25 cellular contexts compared by ENCODE assay signal in genomic region chr2:121598087-121598486, GRCh38. TPM values are rescaled to one million over a fixed set of nuclear protein-coding genes. Genes with fewer than 3 reads are reported as not detected.
DNase-seq lines count a peak whose midpoint lies in the region; ATAC-seq, FAIRE-seq and TF ChIP-seq lines count a peak whose summit lies in the region.
"Had no signal": no experiment of that assay in that cellular context is flagged by ENCODE, and none has a peak within 500 bp of the region (broad histone marks: within the 10 kb centered on the region; RNA-seq: fewer than 3 reads in every experiment).

No MANE protein-coding gene starts in this region.

- no peak overlapping the region for H3K4me2 ChIP-seq in mammary epithelial cell (ENCODE audit: insufficient read depth, low read depth, low read length)
- H3K4me2 ChIP-seq in K562 (ENCODE audit: insufficient read depth, low read length): peak overlapping the region; percentile 85; the same call in 1 of the 2 replicates
- H3K4me2 ChIP-seq in mesenchymal stem cell (ENCODE audit: low read length, poor library complexity, severe bottlenecking): no peak overlapping the region

- H2BK5ac ChIP-seq in mesenchymal stem cell (ENCODE audit: low read depth, low read length, poor library complexity, severe bottlenecking): no peak overlapping the region

- H3K4me3 Mint-ChIP-seq in MCF 10A (ENCODE audit: unreplicated experiment): no peak overlapping the region
- H3K4me3 Mint-ChIP-seq in naive thymus-derived CD8-positive, alpha-beta T cell: no peak overlapping the region
- H3K4me3 Mint-ChIP-seq in T-helper 2 cell treated with Interferon-gamma antibody and Interleukin-4, amounts not matched to agents 5 μg/mL and 100 μg/mL, for 36 hours: no peak overlapping the region
- H3K4me3 Mint-ChIP-seq: activated CD4-positive, alpha-beta memory T cell treated with anti-CD3 and anti-CD28 coated beads, Interleukin-2, amount 10 ng/mL, durations not matched to agents 7 days and 5 days; activated T-cell treated with anti-CD3 and anti-CD28 coated beads, Interleukin-2, amount 50 U/mL, for 4 hours; effector memory CD8-positive, alpha-beta T cell; mesothelial cell of epicardium; nephron progenitor cell had no signal

- peak; percentile 7 for DNase-seq in MCF 10A (ENCODE audit: unreplicated experiment)
- no peak for DNase-seq in mammary epithelial cell
- DNase-seq in K562 (ENCODE audit: extremely low read depth in 1 of 4, low spot score in 3 of 4): no peak
- DNase-seq in naive thymus-derived CD8-positive, alpha-beta T cell: no peak
- no peak for DNase-seq in mesenchymal stem cell
- DNase-seq in T-helper 2 cell treated with Interferon-gamma antibody and Interleukin-4, amounts not matched to agents 5 μg/mL and 100 μg/mL, for 36 hours (ENCODE audit: low spot score): no peak
- DNase-seq: activated CD4-positive, alpha-beta memory T cell treated with anti-CD3 and anti-CD28 coated beads, Interleukin-2, amount 10 ng/mL, durations not matched to agents 7 days and 5 days; activated T-cell treated with anti-CD3 and anti-CD28 coated beads, Interleukin-2, amount 50 U/mL, for 4 hours; C1 segment of cervical spinal cord; effector memory CD8-positive, alpha-beta T cell; GF-D8; NCI-H1694; nephron progenitor cell; posterior cingulate gyrus; T-helper 2 cell; WERI-Rb-1 had no signal

- no peaks in the 10 kb centered on the region for H3K27me3 Mint-ChIP-seq in MCF 10A (ENCODE audit: insufficient read depth, unreplicated experiment)
- H3K27me3 Mint-ChIP-seq in naive thymus-derived CD8-positive, alpha-beta T cell: no peaks in the 10 kb centered on the region
- H3K27me3 Mint-ChIP-seq in T-helper 2 cell treated with Interferon-gamma antibody and Interleukin-4, amounts not matched to agents 5 μg/mL and 100 μg/mL, for 36 hours (ENCODE audit: low read depth): no peaks in the 10 kb centered on the region
- H3K27me3 Mint-ChIP-seq: activated CD4-positive, alpha-beta memory T cell treated with anti-CD3 and anti-CD28 coated beads, Interleukin-2, amount 10 ng/mL, durations not matched to agents 7 days and 5 days; effector memory CD8-positive, alpha-beta T cell had no signal

- no peaks in the 10 kb centered on the region for H3K9me3 Mint-ChIP-seq in MCF 10A (ENCODE audit: unreplicated experiment)
- no peaks in the 10 kb centered on the region for H3K9me3 Mint-ChIP-seq in naive thymus-derived CD8-positive, alpha-beta T cell
- H3K9me3 Mint-ChIP-seq in T-helper 2 cell treated with Interferon-gamma antibody and Interleukin-4, amounts not matched to agents 5 μg/mL and 100 μg/mL, for 36 hours: no peaks in the 10 kb centered on the region
- H3K9me3 Mint-ChIP-seq: activated CD4-positive, alpha-beta memory T cell treated with anti-CD3 and anti-CD28 coated beads, Interleukin-2, amount 10 ng/mL, durations not matched to agents 7 days and 5 days; activated naive CD4-positive, alpha-beta T cell treated with anti-CD3 and anti-CD28 coated beads, Interleukin-2, amount 50 U/mL, for 72 hours; activated T-cell treated with anti-CD3 and anti-CD28 coated beads, Interleukin-2, amount 50 U/mL, for 4 hours; effector memory CD8-positive, alpha-beta T cell; nephron progenitor cell had no signal

- H3K79me2 ChIP-seq in mammary epithelial cell (ENCODE audit: insufficient read depth, low read length) (peaks cover 88% of the 10 kb centered on the region), K562 (ENCODE audit: control insufficient read depth, insufficient read depth, low read length) (peaks cover 57% of the 10 kb centered on the region)

- H3K9me1 ChIP-seq in K562 (ENCODE audit: control insufficient read depth, insufficient read depth, low read length): no peaks in the 10 kb centered on the region

- H3K79me1 ChIP-seq in mesenchymal stem cell (replicated peaks; ENCODE audit: low read length, poor library complexity, severe bottlenecking): peaks cover 10% of the 10 kb centered on the region

- no peaks in the 10 kb centered on the region for H3K9me3 ChIP-seq in mammary epithelial cell (replicated peaks; ENCODE audit: insufficient read depth, low read length)
- H3K9me3 ChIP-seq in K562 (replicated peaks; ENCODE audit: control insufficient read depth, insufficient read depth, low read depth, low read length): no peaks in the 10 kb centered on the region
- H3K9me3 ChIP-seq in mesenchymal stem cell (ENCODE audit: control insufficient read depth, low read length): no peaks in the 10 kb centered on the region
- H3K9me3 ChIP-seq: ascending aorta, HAP-1, suprapubic skin, vagina had no signal

- H3K4ac ChIP-seq in mesenchymal stem cell (ENCODE audit: low read depth in 1 of 2, low read length in 2 of 2): no peak overlapping the region

- WGBS in mammary epithelial cell (ENCODE audit: low coverage, missing lambda C conversion rate): 64% methylated on average over 2 of the region's 2 CpGs
- 63% methylated on average over 2 of the region's 2 CpGs for WGBS in K562 (ENCODE audit: insufficient coverage, low coverage, missing lambda C conversion rate)
- WGBS in mesenchymal stem cell: 100% methylated on average over 1 of the region's 2 CpGs

- H3K27ac Mint-ChIP-seq in MCF 10A (ENCODE audit: low read depth, unreplicated experiment): no peak overlapping the region
- peak overlapping the region in 4 of 10 donors; percentile 8 to 80 (median 42) for H3K27ac Mint-ChIP-seq in naive thymus-derived CD8-positive, alpha-beta T cell
- no peak overlapping the region for H3K27ac Mint-ChIP-seq in T-helper 2 cell treated with Interferon-gamma antibody and Interleukin-4, amounts not matched to agents 5 μg/mL and 100 μg/mL, for 36 hours
- H3K27ac Mint-ChIP-seq: activated CD4-positive, alpha-beta memory T cell treated with anti-CD3 and anti-CD28 coated beads, Interleukin-2, amount 10 ng/mL, durations not matched to agents 7 days and 5 days; activated naive CD4-positive, alpha-beta T cell treated with anti-CD3 and anti-CD28 coated beads, Interleukin-2, amount 50 U/mL, for 72 hours; effector memory CD8-positive, alpha-beta T cell; mesothelial cell of epicardium; nephron progenitor cell had no signal

- TF ChIP-seq RAD21 in K562 (CRISPR knock-in tag; conservative IDR thresholded peaks at IDR 0.05 in 1 of 2, IDR thresholded peaks at IDR 0.05 in 1 of 2): no peak

- no peak overlapping the region for H4K91ac ChIP-seq in mesenchymal stem cell (ENCODE audit: low read length)

- H3K36me3 ChIP-seq in mammary epithelial cell (ENCODE audit: insufficient read depth, low read length) (no peaks in the 10 kb centered on the region), K562 (ENCODE audit: control insufficient read depth, insufficient read depth, low read length) (peaks cover 4% of the 10 kb centered on the region; the same call in 1 of the 3 replicates), mesenchymal stem cell (ENCODE audit: control insufficient read depth in 1 of 2, insufficient read depth in 2 of 2, low read depth in 1 of 2, low read length in 2 of 2) (peaks cover 0 to 7% of the 10 kb centered on the region in 2 experiments)
- H3K36me3 ChIP-seq: ascending aorta, suprapubic skin, vagina had no signal

- TF ChIP-seq CTCF in MCF 10A (IDR thresholded peaks at IDR 0.05; ENCODE audit: unreplicated experiment) (no peak), mammary epithelial cell (conservative IDR thresholded peaks at IDR 0.05 in 1 of 2, IDR thresholded peaks at IDR 0.05 in 1 of 2; ENCODE audit: extremely low read depth in 1 of 2, insufficient read depth in 1 of 2, low read depth in 1 of 2, low read length in 2 of 2) (no peak), K562 (IDR thresholded peaks at IDR 0.05 in 2 of 3, conservative IDR thresholded peaks at IDR 0.05 in 1 of 3; ENCODE audit: insufficient read depth in 2 of 3, low read depth in 1 of 3, low read length in 3 of 3) (no peak)

- no peak overlapping the region for H2BK120ac ChIP-seq in mesenchymal stem cell (ENCODE audit: low read depth, low read length)

- peaks cover 18% of the 10 kb centered on the region for H3K4me1 ChIP-seq in mammary epithelial cell (ENCODE audit: insufficient read depth, low read length)
- H3K4me1 ChIP-seq in K562 (replicated peaks in 1 of 2; ENCODE audit: control insufficient read depth in 2 of 2, insufficient read depth in 2 of 2, low read length in 2 of 2): peaks cover 0 to 35% of the 10 kb centered on the region in 2 experiments; a peak in 4 of 5 replicates
- peaks cover 3% of the 10 kb centered on the region for H3K4me1 ChIP-seq in mesenchymal stem cell (ENCODE audit: control insufficient read depth, insufficient read depth, low read depth, low read length)

- POLR2A ChIA-PET in MCF 10A (lab: Yijun Ruan, JAX) (interaction anchor here (0.7 kb wide), 1 partner anchor 17 kb away, joined by 6 read pairs; no protein-coding TSS in a partner anchor), K562 (lab: Yijun Ruan, JAX) (no interaction called here)
- POLR2A ChIA-PET in naive thymus-derived CD8-positive, alpha-beta T cell (lab: Charles Lee): no interaction called here

- H3K9ac ChIP-seq in mammary epithelial cell (ENCODE audit: insufficient read depth, low read length): no peak overlapping the region
- no peak overlapping the region for H3K9ac ChIP-seq in K562 (ENCODE audit: insufficient read depth in 1 of 2, low read depth in 2 of 2, low read length in 2 of 2)
- H3K9ac ChIP-seq in mesenchymal stem cell (ENCODE audit: low read length): no peak overlapping the region

- H3K36me3 Mint-ChIP-seq in MCF 10A (ENCODE audit: insufficient read depth, unreplicated experiment): peaks cover 31% of the 10 kb centered on the region
- peaks cover 0 to 22% (median 4%) of the 10 kb centered on the region in 3 donors for H3K36me3 Mint-ChIP-seq in naive thymus-derived CD8-positive, alpha-beta T cell
- peaks cover 7% of the 10 kb centered on the region for H3K36me3 Mint-ChIP-seq in T-helper 2 cell treated with Interferon-gamma antibody and Interleukin-4, amounts not matched to agents 5 μg/mL and 100 μg/mL, for 36 hours (ENCODE audit: low read depth)

- BruUV-seq in MCF 10A (replicated peaks; lab: Mats Ljungman, UMichigan) (no TSS peak), mammary epithelial cell (replicated peaks; lab: Mats Ljungman, UMichigan) (no TSS peak), K562 (replicated peaks; lab: Mats Ljungman, UMichigan) (no TSS peak)

- TF ChIP-seq POLR2A in K562 (conservative IDR thresholded peaks at IDR 0.05): no peak

- in situ Hi-C loops in mammary epithelial cell (cut with MboI; ENCODE audit: low sequenced_read_pairs in 2 of 2) (no loop called here), K562 (cut with MboI) (loop anchor here (5.0 kb wide), 1 partner anchor 54 kb away; no protein-coding TSS in a partner anchor)

- ATAC-seq in HG02938 (IDR thresholded peaks at IDR 0.05; ENCODE audit: unreplicated experiment): peak; percentile 27
- no peak for ATAC-seq in K562
- ATAC-seq in naive thymus-derived CD8-positive, alpha-beta T cell: no peak
- no peak for ATAC-seq in GM18867 (IDR thresholded peaks at IDR 0.05; ENCODE audit: unreplicated experiment)
- ATAC-seq: activated T-cell treated with anti-CD3 and anti-CD28 coated beads, Interleukin-2, amount 50 U/mL, for 4 hours; effector memory CD8-positive, alpha-beta T cell; Panc1 had no signal

- H4K8ac ChIP-seq in mesenchymal stem cell (ENCODE audit: low read length): no peak overlapping the region

- H4K20me1 ChIP-seq in mammary epithelial cell (ENCODE audit: insufficient read depth, low read length) (no peaks in the 10 kb centered on the region), K562 (replicated peaks; ENCODE audit: control insufficient read depth, insufficient read depth, low read length) (no peaks in the 10 kb centered on the region)

- H2BK15ac ChIP-seq in mesenchymal stem cell (ENCODE audit: low read depth, poor library complexity, severe bottlenecking): no peak overlapping the region

- H3K14ac ChIP-seq in mesenchymal stem cell (ENCODE audit: low read length in 2 of 2): no peak overlapping the region

- no peak for FAIRE-seq in K562 (lab: Jason Lieb, UNC)

- intact Hi-C loops in MCF 10A (cut with micrococcal nuclease): loop anchor here (5.0 kb wide), 1 partner anchor 49 kb away; the partner anchor contains the start of gene CLASP1
- intact Hi-C loops in mammary epithelial cell (cut with micrococcal nuclease): loop anchor here (5.0 kb wide), 2 partner anchors 66 to 196 kb away; partner anchors contain the start of gene RNU4ATAC
- intact Hi-C loops in K562 (cut with micrococcal nuclease): loop anchor here (5.0 kb wide), 2 partner anchors 99 to 119 kb away; no protein-coding TSS in a partner anchor

- no peak overlapping the region for H2AFZ ChIP-seq in mammary epithelial cell (ENCODE audit: low read depth, low read length)
- H2AFZ ChIP-seq in K562 (ENCODE audit: low read depth, low read length): no peak overlapping the region
- no peak overlapping the region for H2AFZ ChIP-seq in mesenchymal stem cell (ENCODE audit: low read depth, low read length)

- dilution Hi-C loops in mammary epithelial cell (cut with HindIII; ENCODE audit: low sequenced_read_pairs): no loop called here

- H3K27ac ChIP-seq in mammary epithelial cell (ENCODE audit: insufficient read depth, low read depth, low read length): no peak overlapping the region
- H3K27ac ChIP-seq in K562 (ENCODE audit: extremely low read depth, low read depth, low read length): no peak overlapping the region; the same call in 2 of the 3 replicates
- H3K27ac ChIP-seq in mesenchymal stem cell (ENCODE audit: low read length, poor library complexity, severe bottlenecking): no peak overlapping the region
- H3K27ac ChIP-seq: ascending aorta, suprapubic skin, vagina, WERI-Rb-1 had no signal

- H3K23ac ChIP-seq in mesenchymal stem cell (ENCODE audit: low read length in 2 of 2): no peak overlapping the region

- H3K4me3 ChIP-seq in mammary epithelial cell (replicated peaks in 1 of 3; ENCODE audit: insufficient read depth in 1 of 3, low read depth in 2 of 3, low read length in 3 of 3) (no peak overlapping the region), K562 (no peak overlapping the region), mesenchymal stem cell (ENCODE audit: insufficient read depth in 1 of 2, low read depth in 1 of 2, low read length in 2 of 2) (no peak overlapping the region)
- H3K4me3 ChIP-seq: ascending aorta, HAP-1, suprapubic skin, vagina had no signal

- H2BK12ac ChIP-seq in mesenchymal stem cell (ENCODE audit: low read length in 2 of 2): no peak overlapping the region

- H3K27me3 ChIP-seq in mammary epithelial cell (ENCODE audit: insufficient read depth, low read length) (no peaks in the 10 kb centered on the region), K562 (ENCODE audit: control insufficient read depth in 2 of 2, insufficient read depth in 2 of 2, low read length in 2 of 2) (no peaks in the 10 kb centered on the region), mesenchymal stem cell (ENCODE audit: control insufficient read depth in 1 of 2, insufficient read depth in 1 of 2, low read length in 2 of 2) (no peaks in the 10 kb centered on the region)
- H3K27me3 ChIP-seq: ascending aorta, suprapubic skin, vagina had no signal

- no peak for TF ChIP-seq EP300 in K562 (IDR thresholded peaks at IDR 0.05; ENCODE audit: low read length)

- peaks cover 23% of the 10 kb centered on the region for H3K4me1 Mint-ChIP-seq in MCF 10A (ENCODE audit: insufficient read depth, unreplicated experiment)
- peaks cover 30 to 68% (median 65%) of the 10 kb centered on the region in 4 donors for H3K4me1 Mint-ChIP-seq in naive thymus-derived CD8-positive, alpha-beta T cell
- H3K4me1 Mint-ChIP-seq in T-helper 2 cell treated with Interferon-gamma antibody and Interleukin-4, amounts not matched to agents 5 μg/mL and 100 μg/mL, for 36 hours (ENCODE audit: low read depth): peaks cover 33% of the 10 kb centered on the region

- H2AK5ac ChIP-seq in mesenchymal stem cell (ENCODE audit: low read length, severe bottlenecking): no peak overlapping the region

- CTCF ChIA-PET in MCF 10A (lab: Yijun Ruan, JAX) (interaction anchor here (0.6 to 1.3 kb wide), 4 partner anchors 17 to 123 kb away, joined by 3 to 4 read pairs (median 3); no protein-coding TSS in a partner anchor), mammary epithelial cell (lab: Charles Lee; ENCODE audit: low non-redundant PET) (no interaction called here), K562 (lab: Yijun Ruan, JAX; ENCODE audit: low intra/inter-chr PET ratio) (no interaction called here)

- H3K18ac ChIP-seq in mesenchymal stem cell (ENCODE audit: low read depth in 1 of 2, low read length in 2 of 2): no peak overlapping the region

RNA-seq across cellular contexts. Expression of gene CLASP1, which starts 51.2 kb away (rescaled TPM):
- total RNA-seq in MCF 10A (2022): 76.5 and 81.9 TPM in 2 replicates
- total RNA-seq in mammary epithelial cell: 100 to 1,000 TPM; 112 to 248 TPM
- 9.7 TPM for polyA plus RNA-seq in mammary epithelial cell
- polyA minus RNA-seq in mammary epithelial cell: 161 TPM
- 121 and 224 TPM in 2 replicates for total RNA-seq in K562 (2011; cell fraction: chromatin; rRNA removed; ENCODE audit: low replicate concordance)
- 53.2 and 69.0 TPM in 2 replicates for total RNA-seq in K562 (2011; cell fraction: nucleolus; rRNA removed)
- total RNA-seq in K562 (2011; cell fraction: nucleoplasm; rRNA removed): 96.6 and 111 TPM in 2 replicates
- 22.2 and 27.5 TPM in 2 replicates for total RNA-seq in K562 (2014; rRNA removed)
- total RNA-seq in K562 (2014; rRNA removed; fragmentation: Illumina TruSeq; extraction: Trizol): 25.7 and 28.2 TPM in 2 replicates
- 28.3 and 30.9 TPM in 2 replicates for total RNA-seq in K562 (2015; rRNA removed; fragmentation: Illumina TruSeq; extraction: Trizol)
- total RNA-seq in K562 (2021): 38.3 and 40.3 TPM in 2 replicates
- 8.5 and 10.3 TPM in 2 replicates for polyA plus RNA-seq in K562 (2011; rRNA removed)
- 4.5 and 7.0 TPM in 2 replicates for polyA plus RNA-seq in K562 (2011; cell fraction: cytosol; rRNA removed)
- polyA plus RNA-seq in K562 (2011; cell fraction: nucleus; rRNA removed): 39.0 and 41.2 TPM in 2 replicates
- polyA plus RNA-seq in K562 (2012): 17.5 and 22.9 TPM in 2 replicates
- polyA plus RNA-seq in K562 (2014; fragmentation: Illumina TruSeq; extraction: Trizol): 17.3 and 18.0 TPM in 2 replicates
- 1 to 10 TPM; 1.7 to 7.2 TPM for polyA plus RNA-seq in K562 (2014; fragmentation: Nextera tagmentation; extraction: Ambion mirVana)
- polyA plus RNA-seq in K562 (2014; rRNA removed): 20.2 and 20.7 TPM in 2 replicates
- polyA minus RNA-seq in K562 (2011; rRNA and poly(A)+ RNA removed): 56.1 and 59.2 TPM in 2 replicates
- polyA minus RNA-seq in K562 (2011; cell fraction: cytosol; rRNA and poly(A)+ RNA removed): 18.2 and 24.7 TPM in 2 replicates
- 84.4 and 122 TPM in 2 replicates for polyA minus RNA-seq in K562 (2011; cell fraction: nucleus; rRNA and poly(A)+ RNA removed)
- total RNA-seq in naive thymus-derived CD8-positive, alpha-beta T cell: 10 to 100 TPM; 72.1 to 73.5 TPM
- polyA plus RNA-seq in naive thymus-derived CD8-positive, alpha-beta T cell: 10 to 100 TPM; 10.8 to 15.2 (median 12.5) TPM
- polyA plus RNA-seq in mesenchymal stem cell (2013, experiment 1 of 2): 15.0 TPM
- polyA plus RNA-seq in mesenchymal stem cell (2013, experiment 2 of 2): 14.1 TPM
